ENCODE assay signal across 16 cellular contexts in genomic region chr2:65550246-65550645, GRCh38.
"Had no signal": no experiment of that assay in that cellular context is flagged by ENCODE, and none has a peak within 500 bp of the region (broad histone marks: within the 10 kb centered on the region; RNA-seq: fewer than 3 reads in every experiment).

No MANE protein-coding gene starts in this region.

- H3K36me3 ChIP-seq: ascending aorta, esophagus muscularis mucosa, right atrium auricular region had no signal

- H3K4me3 Mint-ChIP-seq: activated CD8-positive, alpha-beta T cell treated with anti-CD3 and anti-CD28 coated beads for 36 hours; naive thymus-derived CD4-positive, alpha-beta T cell had no signal

- ATAC-seq: foreskin keratinocyte; naive thymus-derived CD4-positive, alpha-beta T cell had no signal

- H3K4me3 ChIP-seq: ascending aorta, dorsolateral prefrontal cortex, esophagus muscularis mucosa, right atrium auricular region, skin epidermis had no signal

- H3K9me3 ChIP-seq: ascending aorta, esophagus muscularis mucosa, right atrium auricular region had no signal

- H3K36me3 Mint-ChIP-seq: naive thymus-derived CD4-positive, alpha-beta T cell had no signal

- H3K9me3 Mint-ChIP-seq: activated CD8-positive, alpha-beta T cell treated with anti-CD3 and anti-CD28 coated beads for 36 hours; naive thymus-derived CD4-positive, alpha-beta T cell had no signal

- H3K27ac Mint-ChIP-seq: activated CD8-positive, alpha-beta T cell treated with anti-CD3 and anti-CD28 coated beads for 36 hours; naive thymus-derived CD4-positive, alpha-beta T cell had no signal

- H3K27me3 ChIP-seq: ascending aorta, dorsolateral prefrontal cortex, esophagus muscularis mucosa, foreskin keratinocyte, right atrium auricular region had no signal

- DNase-seq: activated CD4-positive, alpha-beta T cell treated with anti-CD3 and anti-CD28 coated beads for 4 hours; activated CD8-positive, alpha-beta memory T cell treated with anti-CD3 and anti-CD28 coated beads, Interleukin-2, amount 50 U/mL, for 4 hours; activated CD8-positive, alpha-beta T cell treated with anti-CD3 and anti-CD28 coated beads for 36 hours; activated naive CD4-positive, alpha-beta T cell; dorsolateral prefrontal cortex; foreskin keratinocyte; head of caudate nucleus; naive thymus-derived CD4-positive, alpha-beta T cell; nucleus accumbens; T-helper 9 cell; trophoblast cell had no signal

- H3K27ac ChIP-seq: ascending aorta, dorsolateral prefrontal cortex, esophagus muscularis mucosa, foreskin keratinocyte, right atrium auricular region, skin epidermis, VCaP had no signal
